In genomic region chr16:9139965-9140364, GRCh38 we compare ENCODE assay signal across 2 cellular contexts.
TF ChIP-seq lines count a peak whose summit lies in the region.

No MANE protein-coding gene starts in this region.

TF ChIP-seq in SK-N-SH, 30 proteins besides CTCF, POLR2A, EP300 and RAD21 (continued from another document):
- TF ChIP-seq PBX3 (IDR thresholded peaks at IDR 0.05) (no peak), MAX (IDR thresholded peaks at IDR 0.05; ENCODE audit: low read depth) (no peak), TAF1 (IDR thresholded peaks at IDR 0.05; ENCODE audit: borderline replicate concordance, low read depth, low read length) (no peak), ZBTB33 (IDR thresholded peaks at IDR 0.05; ENCODE audit: borderline replicate concordance, low read depth) (no peak), MXI1 (IDR thresholded peaks at IDR 0.05; ENCODE audit: low read depth, low read length) (no peak), CHD2 (IDR thresholded peaks at IDR 0.05; ENCODE audit: low read length, partially characterized antibody) (no peak), FOXM1 (IDR thresholded peaks at IDR 0.05; ENCODE audit: low read depth) (no peak), SMC3 (IDR thresholded peaks at IDR 0.05; ENCODE audit: low read depth, low read length) (no peak), FOSL2 (IDR thresholded peaks at IDR 0.05; ENCODE audit: borderline replicate concordance, low read depth) (no peak), NFIC (IDR thresholded peaks at IDR 0.05; ENCODE audit: borderline replicate concordance) (no peak), USF1 (IDR thresholded peaks at IDR 0.05; ENCODE audit: borderline replicate concordance, low read depth) (peak; percentile 90), REST (IDR thresholded peaks at IDR 0.05; ENCODE audit: low read depth, low read length) (no peak), NRF1 (IDR thresholded peaks at IDR 0.05; ENCODE audit: low read depth, low read length) (no peak), RFX5 (IDR thresholded peaks at IDR 0.05; ENCODE audit: low read length) (no peak), YY1 (IDR thresholded peaks at IDR 0.05; ENCODE audit: low read depth) (peak; percentile 46; the same call in 1 of the 2 replicates), SIN3A (IDR thresholded peaks at IDR 0.05; ENCODE audit: borderline replicate concordance, low read depth, low read length) (no peak)
TF ChIP-seq in SK-N-SH: peak in this region for 3.

TF ChIP-seq in HepG2, 621 proteins besides CTCF, POLR2A, EP300 and RAD21 (continued from another document and continues in another):
- TF ChIP-seq PBX3 (CRISPR knock-in tag; IDR thresholded peaks at IDR 0.05; ENCODE audit: borderline replicate concordance) (no peak), SUZ12 (IDR thresholded peaks at IDR 0.05; ENCODE audit: low read depth, low read length) (peak; percentile 39; the same call in 1 of the 2 replicates), ZNF33A (CRISPR knock-in tag; IDR thresholded peaks at IDR 0.05; ENCODE audit: borderline replicate concordance) (no peak), AFF4 (CRISPR knock-in tag; IDR thresholded peaks at IDR 0.05) (no peak), GTF3A (CRISPR knock-in tag; conservative IDR thresholded peaks at IDR 0.05) (no peak), ZNF766 (CRISPR knock-in tag; IDR thresholded peaks at IDR 0.05; ENCODE audit: borderline replicate concordance) (no peak), ZSCAN29 (CRISPR knock-in tag; conservative IDR thresholded peaks at IDR 0.05) (no peak), XBP1 (CRISPR knock-in tag; IDR thresholded peaks at IDR 0.05) (no peak), NFYC (CRISPR knock-in tag; IDR thresholded peaks at IDR 0.05) (peak; percentile 90), ZNF768 (CRISPR knock-in tag; IDR thresholded peaks at IDR 0.05) (no peak), CBX2 (IDR thresholded peaks at IDR 0.05; ENCODE audit: low read depth, low read length) (no peak), CBX2 (CRISPR knock-in tag; IDR thresholded peaks at IDR 0.05; ENCODE audit: low read depth) (no peak), HCFC1 (IDR thresholded peaks at IDR 0.05; ENCODE audit: low read depth, low read length) (peak; percentile 76), SPEN (CRISPR knock-in tag; IDR thresholded peaks at IDR 0.05; ENCODE audit: low read depth) (peak; percentile 53; the same call in 1 of the 2 replicates), GZF1 (CRISPR knock-in tag; IDR thresholded peaks at IDR 0.05) (no peak), ZSCAN9 (CRISPR knock-in tag; IDR thresholded peaks at IDR 0.05; ENCODE audit: borderline replicate concordance) (no peak), NR2F2 (IDR thresholded peaks at IDR 0.05; ENCODE audit: borderline replicate concordance, low read depth) (no peak), NR2F1 (CRISPR knock-in tag; IDR thresholded peaks at IDR 0.05) (no peak), THAP11 (CRISPR knock-in tag; IDR thresholded peaks at IDR 0.05) (peak; percentile 97), ZNF576 (CRISPR knock-in tag; IDR thresholded peaks at IDR 0.05) (no peak), MAZ (IDR thresholded peaks at IDR 0.05; ENCODE audit: borderline replicate concordance, low read depth, low read length) (no peak), MAZ (CRISPR knock-in tag; IDR thresholded peaks at IDR 0.05; ENCODE audit: low read depth) (no peak), FOXK1 (CRISPR knock-in tag; IDR thresholded peaks at IDR 0.05; ENCODE audit: borderline replicate concordance, low read depth) (peak; percentile 13; the same call in 1 of the 2 replicates), ZBTB34 (CRISPR knock-in tag; IDR thresholded peaks at IDR 0.05) (no peak), NFATC3 (CRISPR knock-in tag; IDR thresholded peaks at IDR 0.05) (no peak), KLF9 (CRISPR knock-in tag; IDR thresholded peaks at IDR 0.05; ENCODE audit: low read depth) (no peak), ZNF3 (CRISPR knock-in tag; IDR thresholded peaks at IDR 0.05) (no peak), NCOA5 (CRISPR knock-in tag; IDR thresholded peaks at IDR 0.05) (no peak), GLMP (CRISPR knock-in tag; IDR thresholded peaks at IDR 0.05; ENCODE audit: borderline replicate concordance) (no peak), ZNF446 (CRISPR knock-in tag; IDR thresholded peaks at IDR 0.05) (no peak), SRSF9 (IDR thresholded peaks at IDR 0.05; ENCODE audit: borderline replicate concordance, insufficient read depth, low read depth, low read length, poor library complexity, severe bottlenecking) (no peak), ZNF143 (CRISPR knock-in tag; IDR thresholded peaks at IDR 0.05) (peak; percentile 91), GABPB1 (CRISPR knock-in tag; IDR thresholded peaks at IDR 0.05) (peak; percentile 27; the same call in 1 of the 2 replicates), ZNF776 (CRISPR knock-in tag; IDR thresholded peaks at IDR 0.05) (no peak), ZNF75D (CRISPR knock-in tag; IDR thresholded peaks at IDR 0.05; ENCODE audit: borderline replicate concordance) (0 out of 2 replicates have a peak, but pooled peaks have one; percentile 57), ZNF883 (CRISPR knock-in tag; IDR thresholded peaks at IDR 0.05; ENCODE audit: not compliant biosample characterization) (no peak), BRD4 (CRISPR knock-in tag; IDR thresholded peaks at IDR 0.05) (no peak), ZNF10 (CRISPR knock-in tag; IDR thresholded peaks at IDR 0.05; ENCODE audit: borderline replicate concordance, low read depth) (no peak), ZNF670 (CRISPR knock-in tag; IDR thresholded peaks at IDR 0.05; ENCODE audit: borderline replicate concordance) (no peak), IRF1 (CRISPR knock-in tag; IDR thresholded peaks at IDR 0.05; ENCODE audit: low read depth) (no peak), CHD4 (IDR thresholded peaks at IDR 0.05; ENCODE audit: borderline replicate concordance, low read length) (no peak), HMGA1 (CRISPR knock-in tag; conservative IDR thresholded peaks at IDR 0.05) (no peak), GABPA (IDR thresholded peaks at IDR 0.05; ENCODE audit: low read depth, low read length) (no peak), GABPA (CRISPR knock-in tag; IDR thresholded peaks at IDR 0.05; ENCODE audit: low read depth) (0 out of 2 replicates have a peak, but pooled peaks have one; percentile 17), ZNF850 (CRISPR knock-in tag; conservative IDR thresholded peaks at IDR 0.05) (no peak), FOSL1 (CRISPR knock-in tag; IDR thresholded peaks at IDR 0.05; ENCODE audit: borderline replicate concordance) (no peak), ZNF230 (CRISPR knock-in tag; IDR thresholded peaks at IDR 0.05) (no peak), BCL6 (CRISPR knock-in tag; IDR thresholded peaks at IDR 0.05) (no peak), HIVEP1 (CRISPR knock-in tag; IDR thresholded peaks at IDR 0.05) (no peak), ZNF337 (CRISPR knock-in tag; IDR thresholded peaks at IDR 0.05; ENCODE audit: borderline replicate concordance, low read depth) (no peak), ARNT (IDR thresholded peaks at IDR 0.05) (no peak), U2AF2 (IDR thresholded peaks at IDR 0.05; ENCODE audit: low read depth, low read length) (no peak), ARHGAP35 (CRISPR knock-in tag; IDR thresholded peaks at IDR 0.05; ENCODE audit: borderline replicate concordance) (no peak), NFYB (CRISPR knock-in tag; IDR thresholded peaks at IDR 0.05) (peak; percentile 74), SNRNP70 (IDR thresholded peaks at IDR 0.05; ENCODE audit: low read depth, low read length) (no peak), USF2 (IDR thresholded peaks at IDR 0.05; ENCODE audit: low read depth, low read length) (peak; percentile 94), USF2 (CRISPR knock-in tag; IDR thresholded peaks at IDR 0.05; ENCODE audit: borderline replicate concordance) (peak; percentile 95; the same call in 1 of the 2 replicates), FOXC1 (CRISPR knock-in tag; IDR thresholded peaks at IDR 0.05; ENCODE audit: borderline replicate concordance) (no peak), HOXD1 (CRISPR knock-in tag; IDR thresholded peaks at IDR 0.05) (no peak), SMARCE1 (IDR thresholded peaks at IDR 0.05; ENCODE audit: borderline replicate concordance) (no peak), YY1 (IDR thresholded peaks at IDR 0.05; ENCODE audit: insufficient read depth, insufficient replicate concordance, low read depth, low read length) (peak; percentile 68), CCDC6 (CRISPR knock-in tag; IDR thresholded peaks at IDR 0.05) (no peak), ZKSCAN5 (CRISPR knock-in tag; IDR thresholded peaks at IDR 0.05) (no peak)
